Comparison of ENCODE assay signal across 1 cellular context in the genomic region with DNA sequence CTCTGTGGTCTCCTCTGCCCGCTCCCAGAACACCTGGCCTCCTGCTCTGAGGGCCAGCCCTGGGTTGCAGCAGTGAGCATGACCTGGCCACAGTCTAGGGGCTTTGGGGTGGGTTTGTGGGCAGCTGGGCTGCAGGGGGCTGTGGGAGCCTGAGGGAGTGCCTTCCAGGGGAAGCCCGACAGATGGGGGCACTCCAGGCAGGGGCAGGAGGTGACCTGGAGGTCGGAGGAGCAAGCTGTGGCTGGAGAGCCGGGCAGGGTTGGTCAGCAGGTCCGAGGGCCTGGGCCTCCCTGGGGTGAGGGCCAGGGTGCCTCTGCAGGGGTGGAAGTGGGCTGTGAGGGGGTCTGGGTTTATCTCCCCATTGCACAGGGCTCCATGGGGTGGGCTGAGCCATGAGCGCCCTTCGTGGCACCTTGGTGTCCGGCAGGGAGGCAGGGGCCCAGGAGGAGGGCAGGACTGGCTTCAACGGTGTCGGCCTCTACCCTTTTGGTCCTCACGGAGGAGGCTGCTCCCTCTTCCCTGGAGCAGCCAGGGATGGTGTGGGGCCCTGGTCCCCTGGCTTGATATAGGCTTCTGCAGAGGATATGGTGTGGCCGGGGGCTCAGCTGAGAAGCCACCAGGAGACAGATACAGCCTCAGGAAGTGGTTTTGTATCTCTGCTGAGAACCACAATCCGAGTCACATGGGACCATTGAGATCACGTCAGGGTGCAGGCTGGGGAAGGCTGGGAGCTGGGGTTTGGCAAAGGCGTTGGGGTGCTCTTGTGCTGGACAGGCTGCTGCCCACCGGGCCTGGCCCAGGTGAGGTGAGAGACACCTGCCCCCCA.
TF ChIP-seq lines count a peak whose summit lies in the region.

No MANE protein-coding gene starts in this region.

TF ChIP-seq in HepG2, 621 proteins besides CTCF, POLR2A, EP300 and RAD21:
- TF ChIP-seq PCBP2 (optimal IDR thresholded peaks at IDR 0.05; ENCODE audit: low read depth, low read length, poor library complexity, severe bottlenecking): no peak
- TF ChIP-seq ZNF326 (CRISPR knock-in tag; IDR thresholded peaks at IDR 0.05; ENCODE audit: borderline replicate concordance): no peak
- no peak for TF ChIP-seq ZNF501 (CRISPR knock-in tag; IDR thresholded peaks at IDR 0.05)
- TF ChIP-seq, protein P1, sequence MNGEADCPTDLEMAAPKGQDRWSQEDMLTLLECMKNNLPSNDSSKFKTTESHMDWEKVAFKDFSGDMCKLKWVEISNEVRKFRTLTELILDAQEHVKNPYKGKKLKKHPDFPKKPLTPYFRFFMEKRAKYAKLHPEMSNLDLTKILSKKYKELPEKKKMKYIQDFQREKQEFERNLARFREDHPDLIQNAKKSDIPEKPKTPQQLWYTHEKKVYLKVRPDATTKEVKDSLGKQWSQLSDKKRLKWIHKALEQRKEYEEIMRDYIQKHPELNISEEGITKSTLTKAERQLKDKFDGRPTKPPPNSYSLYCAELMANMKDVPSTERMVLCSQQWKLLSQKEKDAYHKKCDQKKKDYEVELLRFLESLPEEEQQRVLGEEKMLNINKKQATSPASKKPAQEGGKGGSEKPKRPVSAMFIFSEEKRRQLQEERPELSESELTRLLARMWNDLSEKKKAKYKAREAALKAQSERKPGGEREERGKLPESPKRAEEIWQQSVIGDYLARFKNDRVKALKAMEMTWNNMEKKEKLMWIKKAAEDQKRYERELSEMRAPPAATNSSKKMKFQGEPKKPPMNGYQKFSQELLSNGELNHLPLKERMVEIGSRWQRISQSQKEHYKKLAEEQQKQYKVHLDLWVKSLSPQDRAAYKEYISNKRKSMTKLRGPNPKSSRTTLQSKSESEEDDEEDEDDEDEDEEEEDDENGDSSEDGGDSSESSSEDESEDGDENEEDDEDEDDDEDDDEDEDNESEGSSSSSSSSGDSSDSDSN (CRISPR knock-in tag; IDR thresholded peaks at IDR 0.05): no peak
- TF ChIP-seq NCOR1 (IDR thresholded peaks at IDR 0.05; ENCODE audit: borderline replicate concordance, low read length): no peak
- TF ChIP-seq TOE1 (CRISPR knock-in tag; IDR thresholded peaks at IDR 0.05): no peak
- TF ChIP-seq DPF2 (CRISPR knock-in tag; IDR thresholded peaks at IDR 0.05; ENCODE audit: borderline replicate concordance, low read depth): no peak
- no peak for TF ChIP-seq MBNL3 (CRISPR knock-in tag; conservative IDR thresholded peaks at IDR 0.05)
- no peak for TF ChIP-seq GABPB1 (CRISPR knock-in tag; IDR thresholded peaks at IDR 0.05)
- TF ChIP-seq, protein P2, sequence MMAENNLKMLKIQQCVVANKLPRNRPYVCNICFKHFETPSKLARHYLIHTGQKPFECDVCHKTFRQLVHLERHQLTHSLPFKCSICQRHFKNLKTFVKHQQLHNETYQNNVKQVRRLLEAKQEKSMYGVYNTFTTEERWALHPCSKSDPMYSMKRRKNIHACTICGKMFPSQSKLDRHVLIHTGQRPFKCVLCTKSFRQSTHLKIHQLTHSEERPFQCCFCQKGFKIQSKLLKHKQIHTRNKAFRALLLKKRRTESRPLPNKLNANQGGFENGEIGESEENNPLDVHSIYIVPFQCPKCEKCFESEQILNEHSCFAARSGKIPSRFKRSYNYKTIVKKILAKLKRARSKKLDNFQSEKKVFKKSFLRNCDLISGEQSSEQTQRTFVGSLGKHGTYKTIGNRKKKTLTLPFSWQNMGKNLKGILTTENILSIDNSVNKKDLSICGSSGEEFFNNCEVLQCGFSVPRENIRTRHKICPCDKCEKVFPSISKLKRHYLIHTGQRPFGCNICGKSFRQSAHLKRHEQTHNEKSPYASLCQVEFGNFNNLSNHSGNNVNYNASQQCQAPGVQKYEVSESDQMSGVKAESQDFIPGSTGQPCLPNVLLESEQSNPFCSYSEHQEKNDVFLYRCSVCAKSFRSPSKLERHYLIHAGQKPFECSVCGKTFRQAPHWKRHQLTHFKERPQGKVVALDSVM (CRISPR knock-in tag; IDR thresholded peaks at IDR 0.05): no peak
- no peak for TF ChIP-seq GATA4 (IDR thresholded peaks at IDR 0.05; ENCODE audit: borderline replicate concordance, low read depth)
